19 cellular contexts compared by ENCODE assay signal in the genomic region with DNA sequence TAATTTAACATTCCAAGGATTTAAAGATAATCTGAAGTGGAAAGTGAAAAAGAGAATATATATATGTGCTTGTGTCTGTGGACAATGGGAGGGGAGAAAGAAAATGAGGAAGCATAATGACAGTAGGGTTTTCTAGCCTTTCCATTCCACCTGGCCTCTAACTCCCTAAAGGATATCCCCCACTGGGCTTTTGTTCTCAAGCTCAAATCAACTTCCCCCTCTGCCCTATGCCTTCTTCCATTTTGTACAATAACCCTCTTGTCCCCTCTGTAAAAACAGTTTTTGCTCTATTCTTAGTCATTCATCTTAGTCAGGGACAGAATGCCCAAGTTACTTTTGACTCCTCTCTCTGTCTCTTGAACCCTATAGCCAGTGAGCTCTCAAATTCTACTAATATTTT. TPM values are rescaled to one million over a fixed set of nuclear protein-coding genes. Genes with fewer than 3 reads are reported as not detected.
DNase-seq lines count a peak whose midpoint lies in the region; ATAC-seq and TF ChIP-seq lines count a peak whose summit lies in the region.
"Had no signal": no experiment of that assay in that cellular context is flagged by ENCODE, and none has a peak within 500 bp of the region (broad histone marks: within the 10 kb centered on the region; RNA-seq: fewer than 3 reads in every experiment).

No MANE protein-coding gene starts in this region.

- H3K4me3 Mint-ChIP-seq in CD14-positive monocyte = no peak overlapping the region
- H3K4me3 Mint-ChIP-seq in stimulated activated memory B cell treated with anti-CD40 and anti-IgM and Interleukin-4, amounts not matched to agents 10 μg/mL and 1 μg/mL and 100 μg/mL, for 72 hours = no peak overlapping the region
- H3K4me3 Mint-ChIP-seq in effector memory CD8-positive, alpha-beta T cell = no peak overlapping the region
- H3K4me3 Mint-ChIP-seq: activated CD4-positive, alpha-beta memory T cell treated with anti-CD3 and anti-CD28 coated beads for 36 hours; activated T-cell treated with anti-CD3 and anti-CD28 coated beads, Interleukin-2, amount 50 U/mL, for 72 hours; naive thymus-derived CD8-positive, alpha-beta T cell; stimulated activated naive CD8-positive, alpha-beta T cell treated with anti-CD3 and anti-CD28 coated beads, Interleukin-15, amount 100 ng/mL, for 72 hours had no signal

- no peaks in the 10 kb centered on the region for H3K27me3 Mint-ChIP-seq in CD14-positive monocyte (ENCODE audit: low read depth in 3 of 3)
- H3K27me3 Mint-ChIP-seq in stimulated activated memory B cell treated with anti-CD40 and anti-IgM and Interleukin-4, amounts not matched to agents 10 μg/mL and 1 μg/mL and 100 μg/mL, for 72 hours = no peaks in the 10 kb centered on the region
- H3K27me3 Mint-ChIP-seq in effector memory CD8-positive, alpha-beta T cell = no peaks in the 10 kb centered on the region
- H3K27me3 Mint-ChIP-seq: activated CD4-positive, alpha-beta memory T cell treated with anti-CD3 and anti-CD28 coated beads for 36 hours; naive thymus-derived CD8-positive, alpha-beta T cell; progenitor cell of endocrine pancreas; stimulated activated naive CD8-positive, alpha-beta T cell treated with anti-CD3 and anti-CD28 coated beads, Interleukin-15, amount 100 ng/mL, for 72 hours had no signal

- H3K27ac ChIP-seq in breast epithelium (peak overlapping the region; percentile 27 to 49), rectal smooth muscle tissue (ENCODE audit: low read depth, low read length) (peak overlapping the region; percentile 29)

- peaks cover 67 to 79% of the 10 kb centered on the region in 2 donors for H3K36me3 Mint-ChIP-seq in CD14-positive monocyte
- H3K36me3 Mint-ChIP-seq in stimulated activated memory B cell treated with anti-CD40 and anti-IgM and Interleukin-4, amounts not matched to agents 10 μg/mL and 1 μg/mL and 100 μg/mL, for 72 hours = peaks cover 60% of the 10 kb centered on the region
- H3K36me3 Mint-ChIP-seq in effector memory CD8-positive, alpha-beta T cell (ENCODE audit: insufficient read depth) = peaks cover 46% of the 10 kb centered on the region

- TF ChIP-seq CTCF in CD14-positive monocyte (IDR thresholded peaks at IDR 0.05) (no peak), NB4 (IDR thresholded peaks at IDR 0.05; ENCODE audit: low read depth, low read length) (no peak), breast epithelium (IDR thresholded peaks at IDR 0.05) (no peak)

- H3K27ac Mint-ChIP-seq in CD14-positive monocyte = peak overlapping the region in 5 of 7 donors; percentile 2 to 77 (median 65)
- no peak overlapping the region for H3K27ac Mint-ChIP-seq in stimulated activated memory B cell treated with anti-CD40 and anti-IgM and Interleukin-4, amounts not matched to agents 10 μg/mL and 1 μg/mL and 100 μg/mL, for 72 hours
- H3K27ac Mint-ChIP-seq in effector memory CD8-positive, alpha-beta T cell = no peak overlapping the region
- H3K27ac Mint-ChIP-seq: activated CD4-positive, alpha-beta memory T cell treated with anti-CD3 and anti-CD28 coated beads for 36 hours; activated T-cell treated with anti-CD3 and anti-CD28 coated beads, Interleukin-2, amount 50 U/mL, for 72 hours; progenitor cell of endocrine pancreas; stimulated activated naive CD8-positive, alpha-beta T cell treated with anti-CD3 and anti-CD28 coated beads, Interleukin-15, amount 100 ng/mL, for 72 hours had no signal

- no peaks in the 10 kb centered on the region for H3K9me3 ChIP-seq in breast epithelium
- H3K9me3 ChIP-seq: Caco-2 had no signal

- H3K36me3 ChIP-seq in breast epithelium (no peaks in the 10 kb centered on the region), rectal smooth muscle tissue (ENCODE audit: control insufficient read depth, insufficient read depth, low read length) (peaks cover 10% of the 10 kb centered on the region)

- no peak overlapping the region for H3K9ac ChIP-seq in rectal smooth muscle tissue (ENCODE audit: low read length)

- no peak overlapping the region for H3K4me3 ChIP-seq in NB4 (ENCODE audit: low read depth, low read length)
- H3K4me3 ChIP-seq in breast epithelium = no peak overlapping the region
- no peak overlapping the region for H3K4me3 ChIP-seq in rectal smooth muscle tissue (ENCODE audit: low read length)
- H3K4me3 ChIP-seq: lung had no signal

- no peaks in the 10 kb centered on the region for H3K9me3 Mint-ChIP-seq in CD14-positive monocyte
- H3K9me3 Mint-ChIP-seq in stimulated activated memory B cell treated with anti-CD40 and anti-IgM and Interleukin-4, amounts not matched to agents 10 μg/mL and 1 μg/mL and 100 μg/mL, for 72 hours = no peaks in the 10 kb centered on the region
- no peaks in the 10 kb centered on the region for H3K9me3 Mint-ChIP-seq in effector memory CD8-positive, alpha-beta T cell
- H3K9me3 Mint-ChIP-seq: activated CD4-positive, alpha-beta memory T cell treated with anti-CD3 and anti-CD28 coated beads for 36 hours; activated T-cell treated with anti-CD3 and anti-CD28 coated beads, Interleukin-2, amount 50 U/mL, for 72 hours; naive thymus-derived CD8-positive, alpha-beta T cell; stimulated activated naive CD8-positive, alpha-beta T cell treated with anti-CD3 and anti-CD28 coated beads, Interleukin-15, amount 100 ng/mL, for 72 hours had no signal

- no peak for ATAC-seq in stimulated activated memory B cell treated with anti-CD40 and anti-IgM and Interleukin-4, amounts not matched to agents 10 μg/mL and 1 μg/mL and 100 μg/mL, for 72 hours
- ATAC-seq in effector memory CD8-positive, alpha-beta T cell (replicated peaks) = no peak
- ATAC-seq: activated T-cell treated with anti-CD3 and anti-CD28 coated beads, Interleukin-2, amount 50 U/mL, for 72 hours; naive thymus-derived CD8-positive, alpha-beta T cell; PC-3; stimulated activated naive CD8-positive, alpha-beta T cell treated with anti-CD3 and anti-CD28 coated beads, Interleukin-15, amount 100 ng/mL, for 72 hours had no signal

- intact Hi-C loops in CD14-positive monocyte (cut with micrococcal nuclease) (no loop called here), breast epithelium (cut with DNase I; ENCODE audit: low total_unique reads) (no loop called here)

- TF ChIP-seq POLR2A in NB4 (IDR thresholded peaks at IDR 0.05; ENCODE audit: extremely low read depth, insufficient read length) (no peak), breast epithelium (IDR thresholded peaks at IDR 0.05) (no peak)

- H3K4me1 ChIP-seq in breast epithelium (no peaks in the 10 kb centered on the region), rectal smooth muscle tissue (ENCODE audit: control insufficient read depth, insufficient read depth, low read length) (peaks cover 21% of the 10 kb centered on the region)
- H3K4me1 ChIP-seq: Caco-2 had no signal

- H3K27me3 ChIP-seq in breast epithelium = no peaks in the 10 kb centered on the region
- H3K27me3 ChIP-seq in rectal smooth muscle tissue (ENCODE audit: control insufficient read depth, insufficient read depth, low read length) = no peaks in the 10 kb centered on the region

- no peak for DNase-seq in CD14-positive monocyte (ENCODE audit: low spot score)
- peak; percentile 80 for DNase-seq in NB4 (ENCODE audit: low read depth)
- DNase-seq in breast epithelium (ENCODE audit: low spot score in 2 of 2) = no peak
- DNase-seq in activated effector memory CD4-positive, alpha-beta T cell treated with anti-CD3 and anti-CD28 coated beads, Interleukin-2, amount 50 U/mL, for 16 hours = no peak
- DNase-seq in effector memory CD8-positive, alpha-beta T cell = no peak
- DNase-seq in NCI-H2196 treated with DMSO at 0.1 percent for 48 hours (lab: John Stamatoyannopoulos, UW; ENCODE audit: unreplicated experiment) = no peak
- DNase-seq: activated CD4-positive, alpha-beta memory T cell treated with anti-CD3 and anti-CD28 coated beads for 36 hours; activated T-cell treated with anti-CD3 and anti-CD28 coated beads, Interleukin-2, amount 50 U/mL, for 72 hours; Caco-2; foreskin melanocyte; naive thymus-derived CD8-positive, alpha-beta T cell; NCI-H1436; NCI-H524 treated with DMSO at 0.1 percent for 48 hours; PC-3; stimulated activated naive CD8-positive, alpha-beta T cell treated with anti-CD3 and anti-CD28 coated beads, Interleukin-15, amount 100 ng/mL, for 72 hours had no signal

- H3K4me1 Mint-ChIP-seq in CD14-positive monocyte = peaks cover 15% of the 10 kb centered on the region
- H3K4me1 Mint-ChIP-seq in stimulated activated memory B cell treated with anti-CD40 and anti-IgM and Interleukin-4, amounts not matched to agents 10 μg/mL and 1 μg/mL and 100 μg/mL, for 72 hours = peaks cover 29% of the 10 kb centered on the region
- H3K4me1 Mint-ChIP-seq in effector memory CD8-positive, alpha-beta T cell (ENCODE audit: low read depth in 2 of 2) = peaks cover 7 to 15% of the 10 kb centered on the region in 2 donors

RNA-seq across cellular contexts. Expression of a gene that starts 23.6 kb away (rescaled TPM):
- 10 to 100 TPM; 59.2 to 69.6 TPM for polyA plus RNA-seq in CD14-positive monocyte
- 100 to 1,000 TPM in 1 of 3 donors, 10 to 100 TPM in 2; 55.1 to 229 (median 77.4) TPM for total RNA-seq in breast epithelium

Comparison
In these comparisons a context has a peak if more than half of its experiments do, and no peak if none do; other contexts are left out.
1. H3K27ac Mint-ChIP-seq: peak in CD14-positive monocyte (5 of 7); none in stimulated activated memory B cell treated with anti-CD40 and anti-IgM and Interleukin-4, amounts not matched to agents 10 μg/mL and 1 μg/mL and 100 μg/mL, for 72 hours (single experiment) and effector memory CD8-positive, alpha-beta T cell (0 of 2).